ENCODE assay signal across 8 cellular contexts in genomic region chr10:3468919-3469638, GRCh38.
DNase-seq lines count a peak whose midpoint lies in the region; ATAC-seq and TF ChIP-seq lines count a peak whose summit lies in the region.

No MANE protein-coding gene starts in this region.

- peak overlapping the region; percentile 62 for H2AFZ ChIP-seq in osteoblast (ENCODE audit: low read length)

- WGBS in esophagus, 2 donors, result 11 to 39% methylated on average over 12 of the region's 12 CpGs

- no peaks in the 10 kb centered on the region for H3K79me2 ChIP-seq in osteoblast (ENCODE audit: insufficient read depth, low read length)

- no peak for DNase-seq in activated naive CD4-positive, alpha-beta T cell treated with anti-CD3 and anti-CD28 coated beads, Interleukin-2, amount 50 U/mL, for 16 hours
- DNase-seq in SJSA1 (ENCODE audit: low read depth in 1 of 2, low spot score in 2 of 2), result peak; percentile 60 to 93
- DNase-seq in osteoblast (ENCODE audit: insufficient read length, low spot score, missing footprints), result peak; percentile 86
- DNase-seq in COR-L47 (lab: John Stamatoyannopoulos, UW), result no peak
- no peak for DNase-seq in NK-92 (lab: John Stamatoyannopoulos, UW; ENCODE audit: unreplicated experiment)

- peaks cover 49% of the 10 kb centered on the region for H3K4me1 ChIP-seq in SJSA1 (replicated peaks)
- peaks cover 10 to 13% of the 10 kb centered on the region in 2 donors for H3K4me1 ChIP-seq in esophagus (ENCODE audit: control insufficient read depth in 2 of 2, insufficient read depth in 2 of 2, low read length in 1 of 2)
- H3K4me1 ChIP-seq in osteoblast (ENCODE audit: insufficient read depth, low read length), result peaks cover 44% of the 10 kb centered on the region

- no peak overlapping the region for H3K4me3 ChIP-seq in SJSA1
- H3K4me3 ChIP-seq in esophagus (ENCODE audit: low read depth in 1 of 2, low read length in 2 of 2), result no peak overlapping the region
- H3K4me3 ChIP-seq in osteoblast (ENCODE audit: insufficient read depth, low read length), result peak overlapping the region; percentile 43

- peak overlapping the region; percentile 62 for H3K27ac Mint-ChIP-seq in activated naive CD4-positive, alpha-beta T cell treated with anti-CD3 and anti-CD28 coated beads, Interleukin-2, amount 50 U/mL, for 24 hours

- ATAC-seq in HG03135 (IDR thresholded peaks at IDR 0.05; ENCODE audit: unreplicated experiment), result no peak

- H3K27me3 Mint-ChIP-seq in activated naive CD4-positive, alpha-beta T cell treated with anti-CD3 and anti-CD28 coated beads, Interleukin-2, amount 50 U/mL, for 24 hours, result peaks cover 2% of the 10 kb centered on the region

- peak overlapping the region; percentile 91 for H3K4me2 ChIP-seq in osteoblast (ENCODE audit: insufficient read depth, low read length)

- peaks cover 43% of the 10 kb centered on the region for H3K4me1 Mint-ChIP-seq in activated naive CD4-positive, alpha-beta T cell treated with anti-CD3 and anti-CD28 coated beads, Interleukin-2, amount 50 U/mL, for 24 hours

- no peak overlapping the region for H3K4me3 Mint-ChIP-seq in activated naive CD4-positive, alpha-beta T cell treated with anti-CD3 and anti-CD28 coated beads, Interleukin-2, amount 50 U/mL, for 24 hours

- no peaks in the 10 kb centered on the region for H3K27me3 ChIP-seq in SJSA1 (replicated peaks)
- H3K27me3 ChIP-seq in esophagus (ENCODE audit: control insufficient read depth in 1 of 2, insufficient read depth in 2 of 2, low read length in 2 of 2), result no peaks in the 10 kb centered on the region
- no peaks in the 10 kb centered on the region for H3K27me3 ChIP-seq in osteoblast (ENCODE audit: insufficient read depth, low read length)

- H3K9me3 ChIP-seq in SJSA1 (replicated peaks), result no peaks in the 10 kb centered on the region
- H3K9me3 ChIP-seq in esophagus (ENCODE audit: control insufficient read depth in 2 of 2, insufficient read depth in 1 of 2, low read depth in 1 of 2, low read length in 1 of 2), result no peaks in the 10 kb centered on the region
- no peaks in the 10 kb centered on the region for H3K9me3 ChIP-seq in osteoblast (ENCODE audit: low read depth, low read length)

- H3K27ac ChIP-seq in SJSA1 (peak overlapping the region; percentile 100), esophagus (ENCODE audit: low read depth in 2 of 2, low read length in 1 of 2) (peak overlapping the region; percentile 95 to 98), osteoblast (ENCODE audit: low read depth, low read length) (peak overlapping the region; percentile 100)

- H3K36me3 Mint-ChIP-seq in activated naive CD4-positive, alpha-beta T cell treated with anti-CD3 and anti-CD28 coated beads, Interleukin-2, amount 50 U/mL, for 24 hours, result no peaks in the 10 kb centered on the region

- H4K20me1 ChIP-seq in osteoblast (ENCODE audit: insufficient read depth, low read length), result no peaks in the 10 kb centered on the region

- H3K36me3 ChIP-seq in SJSA1 (no peaks in the 10 kb centered on the region), esophagus (ENCODE audit: control insufficient read depth in 2 of 2, insufficient read depth in 2 of 2, low read length in 1 of 2) (no peaks in the 10 kb centered on the region), osteoblast (ENCODE audit: insufficient read depth, low read length) (no peaks in the 10 kb centered on the region)

- H3K9me3 Mint-ChIP-seq in activated naive CD4-positive, alpha-beta T cell treated with anti-CD3 and anti-CD28 coated beads, Interleukin-2, amount 50 U/mL, for 24 hours, result no peaks in the 10 kb centered on the region

- TF ChIP-seq CTCF in osteoblast (IDR thresholded peaks at IDR 0.05; ENCODE audit: extremely low read depth, low read depth, low read length), result no peak

Comparison
In these comparisons a context has a peak if more than half of its experiments do, and no peak if none do; other contexts are left out.
1. DNase-seq: peak in SJSA1 (2 of 2) and osteoblast (single experiment); none in activated naive CD4-positive, alpha-beta T cell treated with anti-CD3 and anti-CD28 coated beads, Interleukin-2, amount 50 U/mL, for 16 hours (single experiment), COR-L47 (single experiment) and NK-92 (single experiment).
2. Peak in every context shown above with its lines, with median percentiles within 50 percentile points of each other: H3K27ac ChIP-seq.